In the genomic region with DNA sequence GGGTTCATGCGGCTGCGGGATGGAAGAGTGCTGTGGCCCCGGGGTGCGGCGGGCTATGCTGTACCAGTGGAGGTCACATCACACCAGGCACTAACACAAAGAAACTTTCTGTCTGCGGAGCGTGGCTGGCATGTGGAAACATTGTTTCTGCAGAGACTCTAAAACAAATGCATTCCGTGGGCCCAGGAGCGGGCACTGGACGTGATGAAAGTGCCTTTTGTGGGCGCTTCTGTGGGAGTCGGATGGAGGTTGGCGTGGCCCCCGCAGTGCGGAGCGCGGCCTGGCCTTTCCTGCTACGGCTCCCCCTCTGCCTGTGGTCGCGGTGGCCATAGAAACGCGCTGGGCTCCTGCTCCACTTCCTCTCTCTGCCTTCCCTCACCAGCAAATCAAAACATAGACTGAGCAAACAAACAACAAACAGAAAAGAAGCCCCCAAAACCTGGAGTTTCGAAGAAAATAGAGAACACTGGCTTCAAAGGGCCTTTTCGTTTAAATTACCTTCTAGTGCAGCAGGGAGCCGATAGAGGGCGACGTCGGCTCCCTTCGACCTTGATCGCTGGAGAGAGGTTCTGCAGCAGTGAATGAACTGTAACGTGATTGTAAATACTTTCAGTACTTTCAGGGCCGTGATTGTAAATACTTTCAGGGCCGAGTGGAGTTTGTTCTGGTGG, we compare ENCODE assay signal across 8 cellular contexts. TPM values are rescaled to one million over a fixed set of nuclear protein-coding genes. Genes with fewer than 3 reads are reported as not detected.
DNase-seq lines count a peak whose midpoint lies in the region; ATAC-seq and TF ChIP-seq lines count a peak whose summit lies in the region.

No MANE protein-coding gene starts in this region.

- TF ChIP-seq RAD21 in Ishikawa (IDR thresholded peaks at IDR 0.05; ENCODE audit: low read depth) = peak; percentile 38

- no peaks in the 10 kb centered on the region for H3K36me3 ChIP-seq in mucosa of descending colon (ENCODE audit: low read depth)
- no peaks in the 10 kb centered on the region for H3K36me3 ChIP-seq in stomach

- intact Hi-C loops in activated B cell treated with CpG ODN at 0.5 μM for 24 hours (cut with micrococcal nuclease) (loop anchor here (1.0 to 2.0 kb wide), 3 partner anchors 50 to 635 kb away; no protein-coding TSS in a partner anchor), mucosa of descending colon (cut with DNase I, micrococcal nuclease) (no loop called here), stomach (cut with DNase I; ENCODE audit: low total_unique reads) (no loop called here)

- H3K4me3 ChIP-seq in mucosa of descending colon (no peak overlapping the region), stomach (peak overlapping the region; percentile 8 to 40 (median 20))

- DNase-seq in GDM1 (lab: John Stamatoyannopoulos, UW) (peak; percentile 2), activated B cell treated with CpG ODN at 0.5 μM for 24 hours (peak; percentile 24), dermis blood vessel endothelial cell (peak; percentile 67), mucosa of descending colon (peak; percentile 41 to 55 (median 50)), stomach (peak; percentile 59), NCI-H226 (no peak)

- WGBS in stomach, 5 donors = 56 to 68% (median 63%) methylated on average over 33 of the region's 33 CpGs

- TF ChIP-seq POLR2A in stomach (IDR thresholded peaks at IDR 0.05) = no peak

- H3K9me3 ChIP-seq in mucosa of descending colon (no peaks in the 10 kb centered on the region), stomach (no peaks in the 10 kb centered on the region)

- H3K4me3 Mint-ChIP-seq in activated B cell treated with CpG ODN at 0.5 μM for 24 hours = peak overlapping the region; percentile 79

- TF ChIP-seq EP300 in Ishikawa (IDR thresholded peaks at IDR 0.05; ENCODE audit: borderline replicate concordance) (no peak), stomach (IDR thresholded peaks at IDR 0.05) (no peak)

- no peaks in the 10 kb centered on the region for H3K9me3 Mint-ChIP-seq in activated B cell treated with CpG ODN at 0.5 μM for 24 hours

- H3K4me1 Mint-ChIP-seq in activated B cell treated with CpG ODN at 0.5 μM for 24 hours = peaks cover 16% of the 10 kb centered on the region

- POLR2A ChIA-PET in activated B cell treated with CpG ODN at 0.5 μM for 24 hours (lab: Charles Lee) = interaction anchor here (0.7 kb wide), 2 partner anchors 50 to 1256 kb away, joined by 3 to 4 read pairs; no protein-coding TSS in a partner anchor

- no peaks in the 10 kb centered on the region for H3K27me3 ChIP-seq in stomach

- H3K27ac Mint-ChIP-seq in activated B cell treated with CpG ODN at 0.5 μM for 24 hours = peak overlapping the region; percentile 76

- no peaks in the 10 kb centered on the region for H3K36me3 Mint-ChIP-seq in activated B cell treated with CpG ODN at 0.5 μM for 24 hours (ENCODE audit: low read depth)

- peak; percentile 87 for ATAC-seq in GM21529 (IDR thresholded peaks at IDR 0.05; ENCODE audit: unreplicated experiment)
- ATAC-seq in activated B cell treated with CpG ODN at 0.5 μM for 24 hours (ENCODE audit: low read depth) = peak; percentile 88
- ATAC-seq in mucosa of descending colon = peak; percentile 80

- H3K27me3 Mint-ChIP-seq in activated B cell treated with CpG ODN at 0.5 μM for 24 hours = no peaks in the 10 kb centered on the region

- CTCF ChIA-PET in activated B cell treated with CpG ODN at 0.5 μM for 24 hours (lab: Charles Lee) = interaction anchor here (1.0 to 1.2 kb wide), 3 partner anchors 10 to 937 kb away, joined by 3 to 5 read pairs (median 4); no protein-coding TSS in a partner anchor

- H3K4me1 ChIP-seq in mucosa of descending colon (ENCODE audit: low read depth) (no peaks in the 10 kb centered on the region), stomach (peaks cover 0 to 6% (median 3%) of the 10 kb centered on the region in 4 donors)

- TF ChIP-seq CTCF in activated B cell treated with CpG ODN at 0.5 μM for 24 hours (IDR thresholded peaks at IDR 0.05) = no peak
- TF ChIP-seq CTCF in mucosa of descending colon (IDR thresholded peaks at IDR 0.05) = no peak
- TF ChIP-seq CTCF in stomach (IDR thresholded peaks at IDR 0.05) = peak in 4 of 7 experiments; percentile 43 to 51 (median 47)

- H3K27ac ChIP-seq in stomach = no peak overlapping the region

TF ChIP-seq in Ishikawa, 13 proteins besides CTCF, POLR2A, EP300 and RAD21:
- no peak for TF ChIP-seq TEAD4 (IDR thresholded peaks at IDR 0.05)
- no peak for TF ChIP-seq FOXM1 (IDR thresholded peaks at IDR 0.05; ENCODE audit: borderline replicate concordance, low read depth)
- no peak for TF ChIP-seq EGR1 (IDR thresholded peaks at IDR 0.05)
TF ChIP-seq in Ishikawa: peak in this region for 0.

RNA-seq across cellular contexts. Expression of gene KIF5C, which starts 51.4 kb away (rescaled TPM):
- total RNA-seq in activated B cell treated with CpG ODN at 0.5 μM for 24 hours (1.4 and 2.6 TPM in 2 replicates), dermis blood vessel endothelial cell (0.14 and 0.34 TPM in 2 replicates), mucosa of descending colon (10 to 100 TPM in 1 of 3 donors, 1 to 10 TPM in 2; 1.5 to 11.0 (median 2.5) TPM), stomach (10 to 100 TPM in 2 of 5 donors, 1 to 10 TPM in 2, under 1 TPM in 1; under 0.01 to 14.7 (median 4.3) TPM)
- polyA plus RNA-seq in stomach = 1 to 10 TPM in 2 of 3 donors, under 1 TPM in 1; 0.93 to 2.4 (median 1.1) TPM

Comparison
In these comparisons a context has a peak if more than half of its experiments do, and no peak if none do; other contexts are left out.
1. CTCF ChIP-seq: peak in stomach (4 of 7); none in activated B cell treated with CpG ODN at 0.5 μM for 24 hours (single experiment) and mucosa of descending colon (single experiment).
2. Peak in every context shown above with its lines, with median percentiles within 50 percentile points of each other: ATAC-seq.